ENCODE assay signal across 8 cellular contexts in the genomic region with DNA sequence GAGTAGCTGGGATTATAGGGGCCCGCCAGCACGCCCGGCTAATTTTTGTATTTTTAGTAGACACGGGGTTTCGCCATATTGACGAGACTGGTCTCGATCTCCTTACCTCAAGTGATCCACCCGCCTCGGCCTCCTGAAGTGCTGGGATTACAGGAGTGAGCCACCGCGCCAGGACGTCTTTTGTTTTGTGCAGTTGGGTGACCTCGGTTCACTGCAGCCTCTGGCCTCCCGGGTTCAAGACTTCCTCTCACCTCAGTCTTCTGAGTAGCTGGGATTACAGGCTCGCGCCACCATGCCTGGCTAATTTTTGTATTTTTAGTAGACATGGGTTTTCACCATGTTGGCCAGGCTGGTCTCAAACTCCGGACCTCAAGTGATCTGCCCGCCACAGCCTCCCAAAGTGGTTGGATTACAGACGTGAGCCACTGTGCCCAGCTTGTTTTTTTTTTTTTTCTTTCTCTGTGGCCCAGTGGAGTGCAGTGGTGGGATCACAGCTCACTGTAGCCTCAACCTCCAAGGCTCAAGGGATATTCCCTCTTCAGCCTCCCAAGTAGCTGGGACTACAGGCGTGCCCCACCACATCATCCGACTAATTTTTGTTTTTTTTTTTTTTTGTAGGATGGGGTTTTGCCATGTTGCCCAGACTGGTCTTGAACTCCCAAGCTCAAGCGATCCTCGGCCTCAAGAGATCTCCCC. TPM values are rescaled to one million over a fixed set of nuclear protein-coding genes. Genes with fewer than 3 reads are reported as not detected.
DNase-seq lines count a peak whose midpoint lies in the region; TF ChIP-seq lines count a peak whose summit lies in the region.
"Not testable (repeated sequence)": the region's sequence is repeated elsewhere in the genome, so short reads cannot be mapped to it uniquely, and the experiment has no call there.

No MANE protein-coding gene starts in this region.

- H3K36me3 ChIP-seq in Caco-2 (ENCODE audit: control insufficient read depth, insufficient read depth, low read length); SU-DHL-6 (ENCODE audit: low read length); thymus (ENCODE audit: control insufficient read depth, insufficient read depth): not testable (repeated sequence)
- H3K36me3 ChIP-seq in endodermal cell (ENCODE audit: control insufficient read depth, insufficient read depth, low read length) (peaks cover 42% of the 10 kb centered on the region), osteoblast (ENCODE audit: insufficient read depth, low read length) (peaks cover 14% of the 10 kb centered on the region)

- H3K4me3 ChIP-seq in Caco-2 (ENCODE audit: low read depth, low read length) (peak overlapping the region; percentile 86), SU-DHL-6 (ENCODE audit: insufficient read depth, low read length, poor library complexity, severe bottlenecking) (peak overlapping the region; percentile 98), endodermal cell (ENCODE audit: low read length) (peak overlapping the region; percentile 95), osteoblast (ENCODE audit: insufficient read depth, low read length) (peak overlapping the region; percentile 93), thymus (ENCODE audit: low read length) (peak overlapping the region; percentile 64)

- H3K9me2 ChIP-seq in SU-DHL-6 (replicated peaks; ENCODE audit: insufficient read depth, low read length), result not testable (repeated sequence)

- H3K9me3 Mint-ChIP-seq in Caco-2 (ENCODE audit: unreplicated experiment), result peaks cover 10% of the 10 kb centered on the region
- not testable (repeated sequence) for H3K9me3 Mint-ChIP-seq in activated naive CD8-positive, alpha-beta T cell (ENCODE audit: low read depth); endodermal cell; immature natural killer cell

- H3K27me3 Mint-ChIP-seq in Caco-2 (ENCODE audit: insufficient read depth, unreplicated experiment); activated naive CD8-positive, alpha-beta T cell; endodermal cell (ENCODE audit: insufficient read depth): not testable (repeated sequence)
- H3K27me3 Mint-ChIP-seq in immature natural killer cell (ENCODE audit: low read depth in 3 of 3), result peaks cover 12 to 14% (median 13%) of the 10 kb centered on the region in 3 donors

- not testable (repeated sequence) for H3K9me3 ChIP-seq in Caco-2; SU-DHL-6 (ENCODE audit: insufficient read depth, low read length); endodermal cell (ENCODE audit: control insufficient read depth, low read length); osteoblast (ENCODE audit: low read depth, low read length); thymus (ENCODE audit: control insufficient read depth)

- WGBS in endodermal cell (ENCODE audit: insufficient coverage in 1 of 2, insufficient read length in 1 of 2), 2 experiments, result 25% methylated on average over 14 to 21 of the region's 23 CpGs
- 88% methylated on average over 23 of the region's 23 CpGs for WGBS in thymus

- H3K4me3 Mint-ChIP-seq in Caco-2 (ENCODE audit: unreplicated experiment) (peak overlapping the region; percentile 94), endodermal cell (peak overlapping the region; percentile 100), immature natural killer cell (peak overlapping the region; percentile 97 to 99 (median 97))
- peak overlapping the region; percentile 96 for H3K4me3 Mint-ChIP-seq in activated naive CD8-positive, alpha-beta T cell

- not testable (repeated sequence) for H4K20me1 ChIP-seq in SU-DHL-6 (ENCODE audit: low read depth, low read length)
- peaks cover 36% of the 10 kb centered on the region for H4K20me1 ChIP-seq in osteoblast (ENCODE audit: insufficient read depth, low read length)

- intact Hi-C loops in Caco-2 (cut with micrococcal nuclease; ENCODE audit: unreplicated experiment), result loop anchor here (2.0 to 5.0 kb wide), 3 partner anchors 19 to 110 kb away; a partner anchor contains a TSS

- in situ Hi-C loops in KBM-7 (cut with MboI; ENCODE audit: low pct_unique_long_range_greater_than_20kb, low sequenced_read_pairs), result not testable (repeated sequence)

- H2AFZ ChIP-seq in SU-DHL-6 (ENCODE audit: low read depth, low read length, severe bottlenecking); osteoblast (ENCODE audit: low read length): not testable (repeated sequence)

- H3K9ac ChIP-seq in SU-DHL-6 (ENCODE audit: low read length) (peak overlapping the region; percentile 99), endodermal cell (ENCODE audit: extremely low read depth, low read length, poor library complexity, severe bottlenecking) (peak overlapping the region; percentile 97)

- H3K27ac Mint-ChIP-seq in Caco-2 (ENCODE audit: unreplicated experiment) (peak overlapping the region; percentile 98), endodermal cell (peak overlapping the region; percentile 99), immature natural killer cell (peak overlapping the region in 3 of 6 donors; percentile 39 to 90 (median 78))
- H3K27ac Mint-ChIP-seq in activated naive CD8-positive, alpha-beta T cell, result peak overlapping the region; percentile 96

- BruUV-seq in Caco-2 (replicated peaks; lab: Mats Ljungman, UMichigan), result not testable (repeated sequence)

- H3K36me3 Mint-ChIP-seq in Caco-2 (ENCODE audit: insufficient read depth, unreplicated experiment) (peaks cover 77% of the 10 kb centered on the region), endodermal cell (ENCODE audit: low read depth) (peaks cover 43% of the 10 kb centered on the region)
- H3K36me3 Mint-ChIP-seq in activated naive CD8-positive, alpha-beta T cell; immature natural killer cell: not testable (repeated sequence)

- POLR2A ChIA-PET in Caco-2 (lab: Charles Lee), result interaction anchor here (0.5 to 1.8 kb wide), 9 partner anchors 9 to 374 kb away, joined by 3 to 19 read pairs (median 6); a partner anchor contains a TSS

- not testable (repeated sequence) for H3K27me3 ChIP-seq in Caco-2 (replicated peaks; ENCODE audit: control insufficient read depth, insufficient read depth, low read length); SU-DHL-6 (ENCODE audit: low read length); endodermal cell (ENCODE audit: control insufficient read depth, insufficient read depth, low read length, poor library complexity, severe bottlenecking); osteoblast (ENCODE audit: insufficient read depth, low read length); thymus (ENCODE audit: control insufficient read depth, insufficient read depth)

- peaks cover 63% of the 10 kb centered on the region for H3K79me2 ChIP-seq in SU-DHL-6 (ENCODE audit: insufficient read depth, low read length)
- H3K79me2 ChIP-seq in osteoblast (ENCODE audit: insufficient read depth, low read length), result peaks cover 62% of the 10 kb centered on the region

- CTCF ChIA-PET in Caco-2 (lab: Charles Lee), result interaction anchor here (1.1 to 1.7 kb wide), 9 partner anchors 14 to 119 kb away, joined by 3 to 15 read pairs (median 7); a partner anchor contains a TSS

- H3K4me1 Mint-ChIP-seq in Caco-2 (ENCODE audit: low read depth, unreplicated experiment) (peaks cover 37% of the 10 kb centered on the region), endodermal cell (peaks cover 25% of the 10 kb centered on the region), immature natural killer cell (peaks cover 33 to 46% of the 10 kb centered on the region in 2 donors)
- H3K4me1 Mint-ChIP-seq in activated naive CD8-positive, alpha-beta T cell (ENCODE audit: low read depth), result peaks cover 51% of the 10 kb centered on the region

- TF ChIP-seq CTCF in Caco-2 (IDR thresholded peaks at IDR 0.05; ENCODE audit: insufficient read depth in 1 of 2, low read depth in 1 of 2, low read length in 1 of 2, severe bottlenecking in 1 of 2, unreplicated experiment in 1 of 2); SU-DHL-6 (IDR thresholded peaks at IDR 0.05; ENCODE audit: insufficient read depth, low read length, poor library complexity, severe bottlenecking); endodermal cell (conservative IDR thresholded peaks at IDR 0.05); osteoblast (IDR thresholded peaks at IDR 0.05; ENCODE audit: extremely low read depth, low read depth, low read length): not testable (repeated sequence)

- peaks cover 50% of the 10 kb centered on the region for H3K4me1 ChIP-seq in Caco-2
- H3K4me1 ChIP-seq in endodermal cell (ENCODE audit: control insufficient read depth, insufficient read depth, low read length), result not testable (repeated sequence)
- H3K4me1 ChIP-seq in osteoblast (ENCODE audit: insufficient read depth, low read length), result peaks cover 14% of the 10 kb centered on the region
- H3K4me1 ChIP-seq in thymus (ENCODE audit: control insufficient read depth, insufficient read depth, low read length), result peaks cover 27% of the 10 kb centered on the region

- not testable (repeated sequence) for DNase-seq in Caco-2, immature natural killer cell
- DNase-seq in KBM-7 (peak; percentile 43), endodermal cell (peak; percentile 53), osteoblast (ENCODE audit: insufficient read length, low spot score, missing footprints) (peak; percentile 29)

- H3K27ac ChIP-seq in SU-DHL-6 (ENCODE audit: low read depth, low read length) (peak overlapping the region; percentile 84; the same call in 1 of the 2 replicates), osteoblast (ENCODE audit: low read depth, low read length) (peak overlapping the region; percentile 5)
- H3K27ac ChIP-seq in endodermal cell (ENCODE audit: low read depth, low read length); thymus (ENCODE audit: low read depth): not testable (repeated sequence)

- H3K4me2 ChIP-seq in SU-DHL-6 (ENCODE audit: low read depth, low read length, poor library complexity, severe bottlenecking) (peak overlapping the region; percentile 63), osteoblast (ENCODE audit: insufficient read depth, low read length) (peak overlapping the region; percentile 88)

- not testable (repeated sequence) for H3F3A ChIP-seq in SU-DHL-6 (ENCODE audit: insufficient read depth)

RNA-seq across cellular contexts. Expression of a gene that starts 1.3 kb away (rescaled TPM):
- 238 and 251 TPM in 2 replicates for total RNA-seq in Caco-2 (2022)
- total RNA-seq in endodermal cell, result 100 to 1,000 TPM; 187 to 240 TPM
- 185 TPM for polyA plus RNA-seq in endodermal cell (2013, experiment 1 of 2)
- 176 TPM for polyA plus RNA-seq in endodermal cell (2013, experiment 2 of 2)
- 100 to 1,000 TPM; 111 to 159 (median 119) TPM for polyA plus RNA-seq in immature natural killer cell
- total RNA-seq in osteoblast, result 99.9 and 105 TPM in 2 replicates
- 40.5 TPM for polyA plus RNA-seq in thymus

RNA-seq across cellular contexts. Expression of a gene that starts 18.4 kb away (rescaled TPM):
- 70.3 and 77.7 TPM in 2 replicates for total RNA-seq in Caco-2 (2022)
- total RNA-seq in endodermal cell, result 10 to 100 TPM; 64.9 to 82.5 TPM
- 23.7 TPM for polyA plus RNA-seq in endodermal cell (2013, experiment 1 of 2)
- 23.5 TPM for polyA plus RNA-seq in endodermal cell (2013, experiment 2 of 2)
- polyA plus RNA-seq in immature natural killer cell, result 1 to 10 TPM in 2 of 3 donors, under 1 TPM in 1; 0.04 to 2.3 (median 1.1) TPM
- total RNA-seq in osteoblast, result 10.9 and 14.1 TPM in 2 replicates
- polyA plus RNA-seq in thymus, result 14.3 TPM
